In the genomic region with DNA sequence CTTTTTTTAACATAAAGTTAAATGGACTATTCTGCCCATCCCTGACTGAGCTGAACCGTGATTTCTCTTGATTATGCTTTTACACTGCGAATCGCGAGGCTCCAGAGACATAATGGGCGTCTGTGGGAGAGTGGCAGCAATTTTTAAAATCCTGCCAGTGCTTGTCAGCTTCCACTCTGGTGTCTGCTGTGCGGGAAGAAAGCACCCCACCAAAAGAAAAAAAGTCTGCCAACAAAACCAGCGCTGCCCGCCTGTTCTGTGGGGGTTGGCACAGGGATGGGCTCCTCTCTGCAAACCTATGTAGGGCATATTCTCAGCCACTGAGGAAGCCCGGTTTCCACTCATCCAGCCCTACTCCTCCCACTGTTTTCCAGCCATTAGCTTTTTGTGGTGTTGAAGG, we compare ENCODE assay signal across 24 cellular contexts.
"Had no signal": no experiment of that assay in that cellular context is flagged by ENCODE, and none has a peak within 500 bp of the region (broad histone marks: within the 10 kb centered on the region; RNA-seq: fewer than 3 reads in every experiment).

No MANE protein-coding gene starts in this region.

- H3K27me3 Mint-ChIP-seq: activated CD4-positive, alpha-beta T cell treated with anti-CD3 and anti-CD28 coated beads for 36 hours; activated naive CD4-positive, alpha-beta T cell treated with anti-CD3 and anti-CD28 coated beads, Interleukin-2, amount 50 U/mL, for 24 hours had no signal

- H3K36me3 Mint-ChIP-seq: activated naive CD4-positive, alpha-beta T cell treated with anti-CD3 and anti-CD28 coated beads, Interleukin-2, amount 50 U/mL, for 24 hours had no signal

- H3K27ac Mint-ChIP-seq: activated CD4-positive, alpha-beta T cell treated with anti-CD3 and anti-CD28 coated beads for 36 hours; activated CD8-positive, alpha-beta T cell treated with anti-CD3 and anti-CD28 coated beads for 36 hours; activated naive CD4-positive, alpha-beta T cell treated with anti-CD3 and anti-CD28 coated beads, Interleukin-2, amount 50 U/mL, for 24 hours had no signal

- ATAC-seq: activated CD4-positive, alpha-beta T cell treated with anti-CD3 and anti-CD28 coated beads for 36 hours; activated CD8-positive, alpha-beta T cell treated with anti-CD3 and anti-CD28 coated beads for 36 hours; body of pancreas; K562; Panc1; Right ventricle myocardium inferior had no signal

- DNase-seq: activated CD4-positive, alpha-beta T cell treated with anti-CD3 and anti-CD28 coated beads for 36 hours; activated CD8-positive, alpha-beta memory T cell treated with anti-CD3 and anti-CD28 coated beads, Interleukin-2, amount 50 U/mL, for 4 hours; activated CD8-positive, alpha-beta T cell treated with anti-CD3 and anti-CD28 coated beads for 36 hours; body of pancreas; Karpas-422; MM.1S; NCI-H1105 treated with DMSO at 0.1 percent for 48 hours; NCI-H146; NCI-H187 treated with DMSO at 0.1 percent for 48 hours; NCI-H2081 treated with DMSO at 0.1 percent for 48 hours; NCI-H2171 treated with DMSO at 0.1 percent for 48 hours; NCI-H226; NCI-H526; NCI-H82; OCI-M1; RPMI8226; T-helper 1 cell; WERI-Rb-1 had no signal

- H3K27me3 ChIP-seq: ascending aorta, body of pancreas had no signal

- H3K27ac ChIP-seq: ascending aorta, body of pancreas, SK-N-MC, WERI-Rb-1 had no signal

- H3K4me3 Mint-ChIP-seq: activated CD4-positive, alpha-beta T cell treated with anti-CD3 and anti-CD28 coated beads for 36 hours; activated CD8-positive, alpha-beta T cell treated with anti-CD3 and anti-CD28 coated beads for 36 hours; activated naive CD4-positive, alpha-beta T cell treated with anti-CD3 and anti-CD28 coated beads, Interleukin-2, amount 50 U/mL, for 24 hours had no signal

- H3K4me1 ChIP-seq: ascending aorta, body of pancreas had no signal

- H3K9me3 ChIP-seq: ascending aorta, body of pancreas had no signal

- H3K4me3 ChIP-seq: ascending aorta, body of pancreas, K562, SK-N-MC had no signal

- H3K9me3 Mint-ChIP-seq: activated CD8-positive, alpha-beta T cell treated with anti-CD3 and anti-CD28 coated beads for 36 hours; activated naive CD4-positive, alpha-beta T cell treated with anti-CD3 and anti-CD28 coated beads, Interleukin-2, amount 50 U/mL, for 24 hours had no signal

- H3K4me1 Mint-ChIP-seq: activated CD4-positive, alpha-beta T cell treated with anti-CD3 and anti-CD28 coated beads for 36 hours; activated naive CD4-positive, alpha-beta T cell treated with anti-CD3 and anti-CD28 coated beads, Interleukin-2, amount 50 U/mL, for 24 hours had no signal

- H3K36me3 ChIP-seq: ascending aorta, WERI-Rb-1 had no signal
